ENCODE assay signal across 1 cellular context in the genomic region with DNA sequence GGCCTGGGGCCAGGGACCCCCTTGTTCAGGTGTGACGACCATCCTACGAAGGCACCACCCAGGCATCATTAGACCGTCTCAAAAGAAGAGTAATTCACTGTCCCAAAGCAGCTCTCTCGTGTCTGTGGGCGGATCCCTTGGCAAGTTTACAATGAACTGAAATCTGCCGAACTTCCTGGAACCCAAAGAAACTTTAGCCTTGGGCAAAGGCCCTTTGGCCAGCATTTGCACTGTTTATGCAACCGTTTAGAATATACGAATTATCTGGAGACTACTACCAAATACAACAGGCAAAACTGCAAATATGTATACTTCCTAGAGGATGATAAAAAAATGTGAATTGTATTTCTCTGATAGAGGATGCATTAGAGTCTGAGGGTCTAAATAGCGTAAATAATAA.
A peak's percentile ranks its signal among the peaks of the same experiment; 100 is the strongest.
TF ChIP-seq lines count a peak whose summit lies in the region.

No MANE protein-coding gene starts in this region.

TF ChIP-seq in HepG2, 621 proteins besides CTCF, POLR2A, EP300 and RAD21 (continues in another document):
- TF ChIP-seq ZBTB34 (CRISPR knock-in tag; IDR thresholded peaks at IDR 0.05) (peak; percentile 41; the same call in 1 of the 2 replicates), CEBPG (CRISPR knock-in tag; IDR thresholded peaks at IDR 0.05) (peak; percentile 18; the same call in 1 of the 2 replicates), SP5 (CRISPR knock-in tag; IDR thresholded peaks at IDR 0.05; ENCODE audit: borderline replicate concordance, low read depth) (peak; percentile 64; the same call in 1 of the 2 replicates), ZNF280D (CRISPR knock-in tag; IDR thresholded peaks at IDR 0.05) (0 out of 2 replicates have a peak, but pooled peaks have one; percentile 17), NCOR1 (IDR thresholded peaks at IDR 0.05; ENCODE audit: borderline replicate concordance, low read length) (peak; percentile 36; the same call in 1 of the 2 replicates), SAP130 (CRISPR knock-in tag; IDR thresholded peaks at IDR 0.05; ENCODE audit: low read depth) (peak; percentile 63), DMTF1 (CRISPR knock-in tag; IDR thresholded peaks at IDR 0.05) (no peak), FOXA1 (IDR thresholded peaks at IDR 0.05) (no peak), FOXA1 (CRISPR knock-in tag; IDR thresholded peaks at IDR 0.05) (0 out of 2 replicates have a peak, but pooled peaks have one; percentile 37), ETV5 (CRISPR knock-in tag; IDR thresholded peaks at IDR 0.05; ENCODE audit: borderline replicate concordance) (peak; percentile 43; the same call in 1 of the 2 replicates), PRDM15 (CRISPR knock-in tag; IDR thresholded peaks at IDR 0.05) (no peak), BCL6 (CRISPR knock-in tag; IDR thresholded peaks at IDR 0.05) (peak; percentile 37; the same call in 1 of the 2 replicates), ELF4 (CRISPR knock-in tag; IDR thresholded peaks at IDR 0.05; ENCODE audit: borderline replicate concordance) (0 out of 2 replicates have a peak, but pooled peaks have one; percentile 42), ZBTB43 (CRISPR knock-in tag; conservative IDR thresholded peaks at IDR 0.05) (0 out of 2 replicates have a peak, but pooled peaks have one; percentile 30), CREM (IDR thresholded peaks at IDR 0.05) (0 out of 2 replicates have a peak, but pooled peaks have one; percentile 28), CREM (CRISPR knock-in tag; IDR thresholded peaks at IDR 0.05) (no peak), ZNF431 (CRISPR knock-in tag; IDR thresholded peaks at IDR 0.05; ENCODE audit: borderline replicate concordance, low read depth) (no peak), ELF3 (CRISPR knock-in tag; IDR thresholded peaks at IDR 0.05) (peak; percentile 89), RXRB (CRISPR knock-in tag; IDR thresholded peaks at IDR 0.05; ENCODE audit: borderline replicate concordance) (peak; percentile 19; the same call in 1 of the 2 replicates), ELF1 (CRISPR knock-in tag; IDR thresholded peaks at IDR 0.05) (peak; percentile 74), ZBTB20 (CRISPR knock-in tag; IDR thresholded peaks at IDR 0.05; ENCODE audit: borderline replicate concordance, low read depth) (0 out of 2 replicates have a peak, but pooled peaks have one; percentile 42), NCOA2 (CRISPR knock-in tag; IDR thresholded peaks at IDR 0.05) (peak; percentile 44; the same call in 1 of the 2 replicates), NFIC (IDR thresholded peaks at IDR 0.05; ENCODE audit: low read length) (peak; percentile 45; the same call in 1 of the 2 replicates), SOX5 (CRISPR knock-in tag; IDR thresholded peaks at IDR 0.05; ENCODE audit: borderline replicate concordance) (peak; percentile 17; the same call in 1 of the 2 replicates), ONECUT2 (CRISPR knock-in tag; IDR thresholded peaks at IDR 0.05) (0 out of 2 replicates have a peak, but pooled peaks have one; percentile 21), SOX6 (IDR thresholded peaks at IDR 0.05) (no peak), SOX6 (CRISPR knock-in tag; IDR thresholded peaks at IDR 0.05) (0 out of 2 replicates have a peak, but pooled peaks have one; percentile 39), ISX (CRISPR knock-in tag; conservative IDR thresholded peaks at IDR 0.05) (no peak), ZNF775 (CRISPR knock-in tag; IDR thresholded peaks at IDR 0.05; ENCODE audit: borderline replicate concordance) (no peak), ZNF7 (CRISPR knock-in tag; IDR thresholded peaks at IDR 0.05) (no peak), ZNF75D (CRISPR knock-in tag; IDR thresholded peaks at IDR 0.05; ENCODE audit: borderline replicate concordance) (no peak), NR3C1 (CRISPR knock-in tag; IDR thresholded peaks at IDR 0.05) (no peak)
- TF ChIP-seq, protein P1, sequence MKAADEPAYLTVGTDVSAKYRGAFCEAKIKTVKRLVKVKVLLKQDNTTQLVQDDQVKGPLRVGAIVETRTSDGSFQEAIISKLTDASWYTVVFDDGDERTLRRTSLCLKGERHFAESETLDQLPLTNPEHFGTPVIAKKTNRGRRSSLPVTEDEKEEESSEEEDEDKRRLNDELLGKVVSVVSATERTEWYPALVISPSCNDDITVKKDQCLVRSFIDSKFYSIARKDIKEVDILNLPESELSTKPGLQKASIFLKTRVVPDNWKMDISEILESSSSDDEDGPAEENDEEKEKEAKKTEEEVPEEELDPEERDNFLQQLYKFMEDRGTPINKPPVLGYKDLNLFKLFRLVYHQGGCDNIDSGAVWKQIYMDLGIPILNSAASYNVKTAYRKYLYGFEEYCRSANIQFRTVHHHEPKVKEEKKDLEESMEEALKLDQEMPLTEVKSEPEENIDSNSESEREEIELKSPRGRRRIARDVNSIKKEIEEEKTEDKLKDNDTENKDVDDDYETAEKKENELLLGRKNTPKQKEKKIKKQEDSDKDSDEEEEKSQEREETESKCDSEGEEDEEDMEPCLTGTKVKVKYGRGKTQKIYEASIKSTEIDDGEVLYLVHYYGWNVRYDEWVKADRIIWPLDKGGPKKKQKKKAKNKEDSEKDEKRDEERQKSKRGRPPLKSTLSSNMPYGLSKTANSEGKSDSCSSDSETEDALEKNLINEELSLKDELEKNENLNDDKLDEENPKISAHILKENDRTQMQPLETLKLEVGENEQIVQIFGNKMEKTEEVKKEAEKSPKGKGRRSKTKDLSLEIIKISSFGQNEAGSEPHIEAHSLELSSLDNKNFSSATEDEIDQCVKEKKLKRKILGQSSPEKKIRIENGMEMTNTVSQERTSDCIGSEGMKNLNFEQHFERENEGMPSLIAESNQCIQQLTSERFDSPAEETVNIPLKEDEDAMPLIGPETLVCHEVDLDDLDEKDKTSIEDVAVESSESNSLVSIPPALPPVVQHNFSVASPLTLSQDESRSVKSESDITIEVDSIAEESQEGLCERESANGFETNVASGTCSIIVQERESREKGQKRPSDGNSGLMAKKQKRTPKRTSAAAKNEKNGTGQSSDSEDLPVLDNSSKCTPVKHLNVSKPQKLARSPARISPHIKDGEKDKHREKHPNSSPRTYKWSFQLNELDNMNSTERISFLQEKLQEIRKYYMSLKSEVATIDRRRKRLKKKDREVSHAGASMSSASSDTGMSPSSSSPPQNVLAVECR (CRISPR knock-in tag; IDR thresholded peaks at IDR 0.05; ENCODE audit: borderline replicate concordance) = peak; percentile 18; the same call in 1 of the 2 replicates
- TF ChIP-seq, protein P2, sequence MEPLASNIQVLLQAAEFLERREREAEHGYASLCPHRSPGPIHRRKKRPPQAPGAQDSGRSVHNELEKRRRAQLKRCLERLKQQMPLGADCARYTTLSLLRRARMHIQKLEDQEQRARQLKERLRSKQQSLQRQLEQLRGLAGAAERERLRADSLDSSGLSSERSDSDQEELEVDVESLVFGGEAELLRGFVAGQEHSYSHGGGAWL (CRISPR knock-in tag; IDR thresholded peaks at IDR 0.05) = no peak
- TF ChIP-seq, protein P3, sequence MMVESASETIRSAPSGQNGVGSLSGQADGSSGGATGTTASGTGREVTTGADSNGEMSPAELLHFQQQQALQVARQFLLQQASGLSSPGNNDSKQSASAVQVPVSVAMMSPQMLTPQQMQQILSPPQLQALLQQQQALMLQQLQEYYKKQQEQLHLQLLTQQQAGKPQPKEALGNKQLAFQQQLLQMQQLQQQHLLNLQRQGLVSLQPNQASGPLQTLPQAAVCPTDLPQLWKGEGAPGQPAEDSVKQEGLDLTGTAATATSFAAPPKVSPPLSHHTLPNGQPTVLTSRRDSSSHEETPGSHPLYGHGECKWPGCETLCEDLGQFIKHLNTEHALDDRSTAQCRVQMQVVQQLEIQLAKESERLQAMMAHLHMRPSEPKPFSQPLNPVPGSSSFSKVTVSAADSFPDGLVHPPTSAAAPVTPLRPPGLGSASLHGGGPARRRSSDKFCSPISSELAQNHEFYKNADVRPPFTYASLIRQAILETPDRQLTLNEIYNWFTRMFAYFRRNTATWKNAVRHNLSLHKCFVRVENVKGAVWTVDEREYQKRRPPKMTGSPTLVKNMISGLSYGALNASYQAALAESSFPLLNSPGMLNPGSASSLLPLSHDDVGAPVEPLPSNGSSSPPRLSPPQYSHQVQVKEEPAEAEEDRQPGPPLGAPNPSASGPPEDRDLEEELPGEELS (CRISPR knock-in tag; IDR thresholded peaks at IDR 0.05) = peak; percentile 51
